ENCODE assay signal across 28 cellular contexts in the genomic region with DNA sequence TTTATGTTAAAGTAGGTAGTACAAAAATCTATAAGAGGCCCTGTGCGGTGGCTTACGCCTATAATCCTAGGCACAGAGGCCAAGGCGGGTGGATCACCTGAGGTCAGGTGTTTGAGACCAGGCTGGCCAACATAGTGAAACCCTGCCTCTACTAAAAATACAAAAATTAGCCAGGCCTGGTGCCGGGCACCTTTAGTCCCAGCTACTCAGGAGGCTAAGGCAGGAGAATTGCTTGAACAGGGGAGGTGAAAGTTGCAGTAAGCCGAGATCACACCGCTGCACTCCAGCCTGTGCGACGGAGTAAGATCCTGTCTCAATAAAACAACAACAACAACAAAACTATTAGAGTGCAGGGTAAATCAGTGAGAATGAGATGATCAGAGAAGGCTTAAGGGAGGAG.
"Had no signal": no experiment of that assay in that cellular context is flagged by ENCODE, and none has a peak within 500 bp of the region (broad histone marks: within the 10 kb centered on the region; RNA-seq: fewer than 3 reads in every experiment).

No MANE protein-coding gene starts in this region.

- H3K4me3 Mint-ChIP-seq: activated CD4-positive, alpha-beta memory T cell treated with anti-CD3 and anti-CD28 coated beads, Interleukin-2, amount 10 ng/mL, durations not matched to agents 7 days and 5 days; activated CD4-positive, alpha-beta T cell treated with anti-CD3 and anti-CD28 coated beads, Interleukin-2, amount 10 ng/mL, durations not matched to agents 7 days and 5 days; activated naive CD8-positive, alpha-beta T cell; activated T-cell treated with anti-CD3 and anti-CD28 coated beads, Interleukin-2, amount 50 U/mL, for 24 hours; activated T-cell treated with anti-CD3 and anti-CD28 coated beads, Interleukin-2, amount 50 U/mL, for 72 hours; central memory CD8-positive, alpha-beta T cell; dendritic cell treated with granulocyte-macrophage colony-stimulating factor and Interleukin-4, amounts not matched to agents 40 ng/mL and 50 ng/mL, for 4 days; endodermal cell; WTC11 had no signal

- H3K9me3 Mint-ChIP-seq: activated CD4-positive, alpha-beta memory T cell treated with anti-CD3 and anti-CD28 coated beads, Interleukin-2, amount 10 ng/mL, durations not matched to agents 7 days and 5 days; activated CD4-positive, alpha-beta T cell treated with anti-CD3 and anti-CD28 coated beads, Interleukin-2, amount 10 ng/mL, durations not matched to agents 7 days and 5 days had no signal

- H3K36me3 ChIP-seq: brain microvascular endothelial cell had no signal

- H3K36me3 Mint-ChIP-seq: activated naive CD8-positive, alpha-beta T cell had no signal

- H3K4me3 ChIP-seq: coronary artery, dorsolateral prefrontal cortex had no signal

- DNase-seq: activated CD4-positive, alpha-beta memory T cell treated with anti-CD3 and anti-CD28 coated beads, Interleukin-2, amount 10 ng/mL, durations not matched to agents 7 days and 5 days; activated CD4-positive, alpha-beta T cell treated with anti-CD3 and anti-CD28 coated beads for 1 hour; activated CD4-positive, alpha-beta T cell treated with anti-CD3 and anti-CD28 coated beads for 4 hours; activated CD4-positive, alpha-beta T cell treated with anti-CD3 and anti-CD28 coated beads, Interleukin-2, amount 10 ng/mL, durations not matched to agents 7 days and 5 days; activated CD4-positive, alpha-beta T cell treated with anti-CD3 and anti-CD28 coated beads, Interleukin-2, amount 50 U/mL, for 4 hours; activated CD8-positive, alpha-beta memory T cell treated with anti-CD3 and anti-CD28 coated beads, Interleukin-2, amount 50 U/mL, for 48 hours; activated effector memory CD4-positive, alpha-beta T cell treated with Interleukin-2 at 50 U/mL for 16 hours; activated gamma-delta T cell treated with Interleukin-2 at 50 U/mL for 16 hours; activated naive CD4-positive, alpha-beta T cell treated with anti-CD3 and anti-CD28 coated beads, Interleukin-2, amount 50 U/mL, for 16 hours; activated naive CD4-positive, alpha-beta T cell treated with Interleukin-2 at 50 U/mL for 16 hours; activated T-cell treated with anti-CD3 and anti-CD28 coated beads for 4 hours; activated T-cell treated with anti-CD3 and anti-CD28 coated beads, Interleukin-2, amount 50 U/mL, for 24 hours; activated T-cell treated with anti-CD3 and anti-CD28 coated beads, Interleukin-2, amount 50 U/mL, for 72 hours; amniotic stem cell; anterior cingulate cortex; brain microvascular endothelial cell; dorsolateral prefrontal cortex; effector memory CD4-positive, alpha-beta T cell; endodermal cell; foreskin fibroblast; head of caudate nucleus; T-helper 2 cell had no signal

- H3K27ac Mint-ChIP-seq: activated CD4-positive, alpha-beta memory T cell treated with anti-CD3 and anti-CD28 coated beads, Interleukin-2, amount 10 ng/mL, durations not matched to agents 7 days and 5 days; activated CD4-positive, alpha-beta T cell treated with anti-CD3 and anti-CD28 coated beads, Interleukin-2, amount 10 ng/mL, durations not matched to agents 7 days and 5 days; activated naive CD8-positive, alpha-beta T cell; activated T-cell treated with anti-CD3 and anti-CD28 coated beads, Interleukin-2, amount 50 U/mL, for 24 hours; activated T-cell treated with anti-CD3 and anti-CD28 coated beads, Interleukin-2, amount 50 U/mL, for 72 hours; dendritic cell treated with granulocyte-macrophage colony-stimulating factor and Interleukin-4, amounts not matched to agents 40 ng/mL and 50 ng/mL, for 4 days; endodermal cell; WTC11 had no signal

- H3K27me3 Mint-ChIP-seq: activated CD4-positive, alpha-beta memory T cell treated with anti-CD3 and anti-CD28 coated beads, Interleukin-2, amount 10 ng/mL, durations not matched to agents 7 days and 5 days; activated CD4-positive, alpha-beta T cell treated with anti-CD3 and anti-CD28 coated beads, Interleukin-2, amount 10 ng/mL, durations not matched to agents 7 days and 5 days; activated naive CD8-positive, alpha-beta T cell; activated T-cell treated with anti-CD3 and anti-CD28 coated beads, Interleukin-2, amount 50 U/mL, for 24 hours; central memory CD8-positive, alpha-beta T cell; dendritic cell treated with granulocyte-macrophage colony-stimulating factor and Interleukin-4, amounts not matched to agents 40 ng/mL and 50 ng/mL, for 4 days had no signal

- ATAC-seq: activated T-cell treated with anti-CD3 and anti-CD28 coated beads, Interleukin-2, amount 50 U/mL, for 72 hours; esophagus mucosa; WTC11 had no signal

- H3K27ac ChIP-seq: brain microvascular endothelial cell, coronary artery had no signal

- H3K27me3 ChIP-seq: brain microvascular endothelial cell, dorsolateral prefrontal cortex had no signal

- H3K4me1 Mint-ChIP-seq: activated CD4-positive, alpha-beta memory T cell treated with anti-CD3 and anti-CD28 coated beads, Interleukin-2, amount 10 ng/mL, durations not matched to agents 7 days and 5 days; activated CD4-positive, alpha-beta T cell treated with anti-CD3 and anti-CD28 coated beads, Interleukin-2, amount 10 ng/mL, durations not matched to agents 7 days and 5 days; central memory CD8-positive, alpha-beta T cell; endodermal cell had no signal
